ENCODE assay signal across 21 cellular contexts in genomic region chr6:51533962-51534361, GRCh38.
"Had no signal": no experiment of that assay in that cellular context is flagged by ENCODE, and none has a peak within 500 bp of the region (broad histone marks: within the 10 kb centered on the region; RNA-seq: fewer than 3 reads in every experiment).

No MANE protein-coding gene starts in this region.

- H3K36me3 ChIP-seq: brain microvascular endothelial cell, cardiac muscle cell, WERI-Rb-1 had no signal

- H3K27ac ChIP-seq: brain microvascular endothelial cell, cardiac muscle cell, WERI-Rb-1 had no signal

- ATAC-seq: activated T-cell treated with anti-CD3 and anti-CD28 coated beads, Interleukin-2, amount 50 U/mL, for 4 hours; activated T-helper 17 cell treated with anti-CD3 and anti-CD28 coated beads, Interleukin-2, amount 50 U/mL, for 72 hours; PC-3 had no signal

- DNase-seq: activated CD4-positive, alpha-beta T cell treated with anti-CD3 and anti-CD28 coated beads for 48 hours; activated CD4-positive, alpha-beta T cell treated with anti-CD3 and anti-CD28 coated beads, Interleukin-2, amount 50 U/mL, for 48 hours; activated CD8-positive, alpha-beta memory T cell treated with anti-CD3 and anti-CD28 coated beads for 24 hours; activated gamma-delta T cell treated with Interleukin-2 at 50 U/mL for 16 hours; activated naive CD4-positive, alpha-beta T cell treated with anti-CD3 and anti-CD28 coated beads, Interleukin-2, amount 10 ng/mL, durations not matched to agents 7 days and 5 days; activated naive CD8-positive, alpha-beta T cell treated with anti-CD3 and anti-CD28 coated beads for 36 hours; activated T-cell treated with anti-CD3 and anti-CD28 coated beads, Interleukin-2, amount 50 U/mL, for 4 hours; brain microvascular endothelial cell; Karpas-422; NCI-H1105 treated with DMSO at 0.1 percent for 48 hours; NCI-H1436 treated with DMSO at 0.1 percent for 48 hours; NCI-H187; NCI-H2081; NCI-H510A treated with DMSO at 0.1 percent for 48 hours; NCI-H69; PC-3; SHP77 treated with DMSO at 0.1 percent for 48 hours; T-helper 1 cell; WERI-Rb-1 had no signal

- H3K27me3 ChIP-seq: brain microvascular endothelial cell, cardiac muscle cell had no signal

- H3K4me3 ChIP-seq: cardiac muscle cell had no signal
